Comparison of ENCODE assay signal across 34 cellular contexts in genomic region chrX:111888600-111888999, GRCh38.
"Had no signal": no experiment of that assay in that cellular context is flagged by ENCODE, and none has a peak within 500 bp of the region (broad histone marks: within the 10 kb centered on the region; RNA-seq: fewer than 3 reads in every experiment).

No MANE protein-coding gene starts in this region.

- DNase-seq: Karpas-422, Kasumi-1, MG63, MM.1S, MV-4-11, NCI-H1048, NCI-H1092, NCI-H1092 treated with DMSO at 0.1 percent for 48 hours, NCI-H1105, NCI-H1105 treated with DMSO at 0.1 percent for 48 hours, NCI-H1417, NCI-H1417 treated with DMSO at 0.1 percent for 48 hours, NCI-H1436, NCI-H1436 treated with DMSO at 0.1 percent for 48 hours, NCI-H146, NCI-H1694, NCI-H1694 treated with DMSO at 0.1 percent for 48 hours, NCI-H187, NCI-H187 treated with DMSO at 0.1 percent for 48 hours, NCI-H1930, NCI-H2029, NCI-H2029 treated with DMSO at 0.1 percent for 48 hours, NCI-H2081, NCI-H2081 treated with DMSO at 0.1 percent for 48 hours, NCI-H2107, NCI-H2171, NCI-H2171 treated with DMSO at 0.1 percent for 48 hours, NCI-H2227 treated with DMSO at 0.1 percent for 48 hours, NCI-H226, NCI-H345, NCI-H446, NCI-H446 treated with DMSO at 0.1 percent for 48 hours, NCI-H510A had no signal

- H3K27ac ChIP-seq: KMS-11 had no signal

- H3K9ac ChIP-seq: KMS-11 had no signal

- H3K4me3 ChIP-seq: MG63 had no signal

- H3K36me3 ChIP-seq: MG63 had no signal

- H3K4me2 ChIP-seq: KMS-11 had no signal

- H3K9me3 ChIP-seq: MG63 had no signal

- H3K27me3 ChIP-seq: MG63 had no signal
